13 cellular contexts compared by ENCODE assay signal in the genomic region with DNA sequence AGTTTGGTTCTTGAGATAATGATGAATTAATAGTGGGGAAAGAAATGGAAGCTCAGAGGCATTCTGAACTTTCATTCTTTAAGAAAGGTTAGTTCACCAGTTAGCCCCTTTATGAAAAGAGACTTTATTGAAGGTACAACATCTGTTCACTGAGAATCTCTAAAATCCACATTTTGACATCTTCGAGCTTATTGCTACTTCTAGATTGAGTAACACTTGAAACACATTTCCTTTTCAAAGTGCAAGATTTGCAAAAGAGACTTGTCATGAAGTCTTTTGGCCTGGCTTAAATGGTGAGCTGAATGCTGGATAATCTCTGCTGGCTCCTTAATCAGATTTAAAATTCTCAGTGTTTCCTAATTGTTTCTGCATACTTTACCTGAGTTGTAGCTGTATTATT. TPM values are rescaled to one million over a fixed set of nuclear protein-coding genes. Genes with fewer than 3 reads are reported as not detected.
A peak's percentile ranks its signal among the peaks of the same experiment; 100 is the strongest.
DNase-seq lines count a peak whose midpoint lies in the region; ATAC-seq, FAIRE-seq and TF ChIP-seq lines count a peak whose summit lies in the region.
"Had no signal": no experiment of that assay in that cellular context is flagged by ENCODE, and none has a peak within 500 bp of the region (broad histone marks: within the 10 kb centered on the region; RNA-seq: fewer than 3 reads in every experiment).

No MANE protein-coding gene starts in this region.

- H3K4me3 Mint-ChIP-seq in activated CD8-positive, alpha-beta memory T cell treated with anti-CD3 and anti-CD28 coated beads, Interleukin-2, amount 10 ng/mL, durations not matched to agents 7 days and 5 days, result no peak overlapping the region
- no peak overlapping the region for H3K4me3 Mint-ChIP-seq in stimulated activated memory B cell treated with anti-CD40 and anti-IgM and Interleukin-4, amounts not matched to agents 10 μg/mL and 1 μg/mL and 100 μg/mL, for 72 hours

- H3K27ac Mint-ChIP-seq in activated CD8-positive, alpha-beta memory T cell treated with anti-CD3 and anti-CD28 coated beads, Interleukin-2, amount 10 ng/mL, durations not matched to agents 7 days and 5 days, result peak overlapping the region; percentile 77
- H3K27ac Mint-ChIP-seq in stimulated activated memory B cell treated with anti-CD40 and anti-IgM and Interleukin-4, amounts not matched to agents 10 μg/mL and 1 μg/mL and 100 μg/mL, for 72 hours, result peak overlapping the region; percentile 17

- H3K9ac ChIP-seq in SU-DHL-6 (ENCODE audit: low read length), result no peak overlapping the region
- no peak overlapping the region for H3K9ac ChIP-seq in endothelial cell of umbilical vein (replicated peaks; ENCODE audit: extremely low read depth, insufficient read depth, low read length)
- H3K9ac ChIP-seq in PC-3 (ENCODE audit: low read length), result no peak overlapping the region

- H3K4me1 ChIP-seq in endothelial cell of umbilical vein (ENCODE audit: control insufficient read depth, extremely low read depth, insufficient read depth, low read length) (peaks cover 47% of the 10 kb centered on the region), PC-3 (ENCODE audit: insufficient read depth, low read length) (peaks cover 49% of the 10 kb centered on the region)

- H3K36me3 ChIP-seq in SU-DHL-6 (ENCODE audit: low read length) (peaks cover 6% of the 10 kb centered on the region; the same call in 1 of the 2 replicates), endothelial cell of umbilical vein (ENCODE audit: control insufficient read depth in 2 of 2, extremely low read depth in 1 of 2, insufficient read depth in 2 of 2, low read length in 2 of 2) (no peaks in the 10 kb centered on the region), PC-3 (ENCODE audit: low read depth, low read length) (no peaks in the 10 kb centered on the region)
- H3K36me3 ChIP-seq: cardiac muscle cell had no signal

- H4K20me1 ChIP-seq in SU-DHL-6 (ENCODE audit: low read depth, low read length), result no peaks in the 10 kb centered on the region
- no peaks in the 10 kb centered on the region for H4K20me1 ChIP-seq in endothelial cell of umbilical vein (replicated peaks; ENCODE audit: control insufficient read depth, extremely low read depth, insufficient read depth, low read length)
- no peaks in the 10 kb centered on the region for H4K20me1 ChIP-seq in PC-3 (ENCODE audit: low read length)

- intact Hi-C loops in endothelial cell of umbilical vein (cut with micrococcal nuclease), result loop anchor here (5.0 kb wide), 1 partner anchor 384 kb away; no protein-coding TSS in a partner anchor
- intact Hi-C loops in PC-3 (cut with micrococcal nuclease), result no loop called here

- no peaks in the 10 kb centered on the region for H3K27me3 Mint-ChIP-seq in activated CD8-positive, alpha-beta memory T cell treated with anti-CD3 and anti-CD28 coated beads, Interleukin-2, amount 10 ng/mL, durations not matched to agents 7 days and 5 days
- H3K27me3 Mint-ChIP-seq in stimulated activated memory B cell treated with anti-CD40 and anti-IgM and Interleukin-4, amounts not matched to agents 10 μg/mL and 1 μg/mL and 100 μg/mL, for 72 hours, result no peaks in the 10 kb centered on the region

- H3K9me3 ChIP-seq in SU-DHL-6 (ENCODE audit: insufficient read depth, low read length), result no peaks in the 10 kb centered on the region
- H3K9me3 ChIP-seq in endothelial cell of umbilical vein (replicated peaks; ENCODE audit: control insufficient read depth, insufficient read depth, low read length), result no peaks in the 10 kb centered on the region
- no peaks in the 10 kb centered on the region for H3K9me3 ChIP-seq in PC-3 (ENCODE audit: low read length)

- CTCF ChIA-PET in activated CD8-positive, alpha-beta memory T cell treated with anti-CD3 and anti-CD28 coated beads, Interleukin-2, amount 10 ng/mL, durations not matched to agents 7 days and 5 days (lab: Charles Lee), result interaction anchor here (1.2 to 6.0 kb wide), 3 partner anchors 28 to 184 kb away, joined by 3 to 32 read pairs (median 4); no protein-coding TSS in a partner anchor
- CTCF ChIA-PET in endothelial cell of umbilical vein (lab: Charles Lee), result interaction anchor here (0.9 to 3.3 kb wide), 11 partner anchors 10 to 66 kb away, joined by 3 to 11 read pairs (median 4); no protein-coding TSS in a partner anchor
- CTCF ChIA-PET in PC-3 (lab: Charles Lee), result interaction anchor here (0.7 kb wide), 1 partner anchor 794 kb away, joined by 3 read pairs; no protein-coding TSS in a partner anchor

- peaks cover 59% of the 10 kb centered on the region for H3K4me1 Mint-ChIP-seq in activated CD8-positive, alpha-beta memory T cell treated with anti-CD3 and anti-CD28 coated beads, Interleukin-2, amount 10 ng/mL, durations not matched to agents 7 days and 5 days
- H3K4me1 Mint-ChIP-seq in stimulated activated memory B cell treated with anti-CD40 and anti-IgM and Interleukin-4, amounts not matched to agents 10 μg/mL and 1 μg/mL and 100 μg/mL, for 72 hours, result peaks cover 41% of the 10 kb centered on the region

- BruUV-seq in endothelial cell of umbilical vein (replicated peaks; lab: Mats Ljungman, UMichigan), result no TSS peak
- BruUV-seq in PC-3 (replicated peaks; lab: Mats Ljungman, UMichigan), result no TSS peak

- no peak for TF ChIP-seq POLR2A in endothelial cell of umbilical vein (IDR thresholded peaks at IDR 0.05; ENCODE audit: low read depth, low read length)

- H3K27me3 ChIP-seq in SU-DHL-6 (ENCODE audit: low read length), result no peaks in the 10 kb centered on the region
- no peaks in the 10 kb centered on the region for H3K27me3 ChIP-seq in endothelial cell of umbilical vein (ENCODE audit: control insufficient read depth in 2 of 2, insufficient read depth in 2 of 2, low read length in 2 of 2)
- no peaks in the 10 kb centered on the region for H3K27me3 ChIP-seq in PC-3 (ENCODE audit: low read length)
- H3K27me3 ChIP-seq: cardiac muscle cell had no signal

- dilution Hi-C loops in endothelial cell of umbilical vein (cut with MboI; ENCODE audit: extremely low pct_ligation_motif_present, low sequenced_read_pairs), result no loop called here

- FAIRE-seq in endothelial cell of umbilical vein (lab: Jason Lieb, UNC), result no peak

- H3K27ac ChIP-seq in SU-DHL-6 (ENCODE audit: low read depth, low read length), result peak overlapping the region; percentile 48
- no peak overlapping the region for H3K27ac ChIP-seq in endothelial cell of umbilical vein (ENCODE audit: insufficient read depth, low read depth, low read length)
- no peak overlapping the region for H3K27ac ChIP-seq in PC-3 (ENCODE audit: low read length)
- H3K27ac ChIP-seq: cardiac muscle cell had no signal

- H3K79me2 ChIP-seq in SU-DHL-6 (ENCODE audit: insufficient read depth, low read length) (peaks cover 68% of the 10 kb centered on the region), endothelial cell of umbilical vein (ENCODE audit: control insufficient read depth, insufficient read depth, low read length) (peaks cover 34% of the 10 kb centered on the region), PC-3 (ENCODE audit: low read length) (no peaks in the 10 kb centered on the region)

- no peaks in the 10 kb centered on the region for H3K9me1 ChIP-seq in endothelial cell of umbilical vein (replicated peaks; ENCODE audit: control insufficient read depth, extremely low read depth, insufficient read depth, low read length)

- H3K4me2 ChIP-seq in SU-DHL-6 (ENCODE audit: low read depth, low read length, poor library complexity, severe bottlenecking) (peak overlapping the region; percentile 68), endothelial cell of umbilical vein (ENCODE audit: insufficient read depth, low read length) (no peak overlapping the region), PC-3 (ENCODE audit: low read length) (no peak overlapping the region)

- H3K9me3 Mint-ChIP-seq in activated CD8-positive, alpha-beta memory T cell treated with anti-CD3 and anti-CD28 coated beads, Interleukin-2, amount 10 ng/mL, durations not matched to agents 7 days and 5 days (ENCODE audit: low read depth), result no peaks in the 10 kb centered on the region
- no peaks in the 10 kb centered on the region for H3K9me3 Mint-ChIP-seq in stimulated activated memory B cell treated with anti-CD40 and anti-IgM and Interleukin-4, amounts not matched to agents 10 μg/mL and 1 μg/mL and 100 μg/mL, for 72 hours

- H3K4me3 ChIP-seq in SU-DHL-6 (ENCODE audit: insufficient read depth, low read length, poor library complexity, severe bottlenecking) (peak overlapping the region; percentile 12), endothelial cell of umbilical vein (replicated peaks in 1 of 3; ENCODE audit: insufficient read depth in 1 of 3, low read depth in 1 of 3, low read length in 3 of 3) (no peak overlapping the region), PC-3 (ENCODE audit: low read length) (no peak overlapping the region)
- H3K4me3 ChIP-seq: cardiac muscle cell had no signal

- DNase-seq in activated CD8-positive, alpha-beta memory T cell treated with anti-CD3 and anti-CD28 coated beads, Interleukin-2, amount 10 ng/mL, durations not matched to agents 7 days and 5 days, result no peak
- DNase-seq in activated CD8-positive, alpha-beta memory T cell treated with anti-CD3 and anti-CD28 coated beads, Interleukin-2, amount 50 U/mL, for 4 hours, result no peak
- peak; percentile 29 for DNase-seq in endothelial cell of umbilical vein (ENCODE audit: low read depth, low spot score)
- no peak for DNase-seq in midbrain (lab: John Stamatoyannopoulos, UW)
- no peak for DNase-seq in T-helper 9 cell
- no peak for DNase-seq in PC-3
- DNase-seq: activated CD8-positive, alpha-beta memory T cell treated with anti-CD3 and anti-CD28 coated beads, Interleukin-2, amount 50 U/mL, for 48 hours; NCI-H1694 treated with DMSO at 0.1 percent for 48 hours; posterior cingulate gyrus; stimulated activated CD4-positive, alpha-beta T cell treated with anti-CD3 and anti-CD28 coated beads, Interleukin-4, amount 100 ng/mL, for 4 hours had no signal

- POLR2A ChIA-PET in endothelial cell of umbilical vein (lab: Charles Lee) (no interaction called here), PC-3 (lab: Charles Lee; ENCODE audit: unreplicated experiment) (interaction anchor here (0.6 kb wide), 1 partner anchor 55 kb away, joined by 3 read pairs; no protein-coding TSS in a partner anchor)

- TF ChIP-seq CTCF in SU-DHL-6 (IDR thresholded peaks at IDR 0.05; ENCODE audit: insufficient read depth, low read length, poor library complexity, severe bottlenecking), result no peak
- no peak for TF ChIP-seq CTCF in endothelial cell of umbilical vein (IDR thresholded peaks at IDR 0.05; ENCODE audit: extremely low read depth in 1 of 2, insufficient read depth in 1 of 2, low read depth in 1 of 2, low read length in 2 of 2)
- TF ChIP-seq CTCF in PC-3 (conservative IDR thresholded peaks at IDR 0.05; ENCODE audit: low read depth, low read length), result no peak

- H2AFZ ChIP-seq in SU-DHL-6 (ENCODE audit: low read depth, low read length, severe bottlenecking), result no peak overlapping the region
- H2AFZ ChIP-seq in endothelial cell of umbilical vein (ENCODE audit: low read depth, low read length), result no peak overlapping the region
- H2AFZ ChIP-seq in PC-3 (ENCODE audit: low read length), result no peak overlapping the region

- ATAC-seq in activated CD8-positive, alpha-beta memory T cell treated with anti-CD3 and anti-CD28 coated beads, Interleukin-2, amount 10 ng/mL, durations not matched to agents 7 days and 5 days, result no peak
- no peak for ATAC-seq in stimulated activated memory B cell treated with anti-CD40 and anti-IgM and Interleukin-4, amounts not matched to agents 10 μg/mL and 1 μg/mL and 100 μg/mL, for 72 hours
- ATAC-seq in PC-3, result no peak

- H3F3A ChIP-seq in SU-DHL-6 (ENCODE audit: insufficient read depth) (peaks cover 8% of the 10 kb centered on the region), PC-3 (ENCODE audit: low read length, unreplicated experiment) (peaks cover 4% of the 10 kb centered on the region)

- H3K9me2 ChIP-seq in SU-DHL-6 (replicated peaks; ENCODE audit: insufficient read depth, low read length) (no peaks in the 10 kb centered on the region), PC-3 (replicated peaks; ENCODE audit: low read length) (no peaks in the 10 kb centered on the region)

- peaks cover 6% of the 10 kb centered on the region for H3K36me3 Mint-ChIP-seq in activated CD8-positive, alpha-beta memory T cell treated with anti-CD3 and anti-CD28 coated beads, Interleukin-2, amount 10 ng/mL, durations not matched to agents 7 days and 5 days
- H3K36me3 Mint-ChIP-seq in stimulated activated memory B cell treated with anti-CD40 and anti-IgM and Interleukin-4, amounts not matched to agents 10 μg/mL and 1 μg/mL and 100 μg/mL, for 72 hours, result peaks cover 15% of the 10 kb centered on the region

RNA-seq across cellular contexts. Expression of a gene that starts 42.3 kb away (rescaled TPM):
- 100 to 1,000 TPM in 1 of 2 experiments, 10 to 100 TPM in 1; 94.8 to 128 TPM for total RNA-seq in activated CD8-positive, alpha-beta memory T cell treated with anti-CD3 and anti-CD28 coated beads, Interleukin-2, amount 10 ng/mL, durations not matched to agents 7 days and 5 days
- total RNA-seq in endothelial cell of umbilical vein (50.3 and 52.5 TPM in 2 replicates), PC-3 (2014; rRNA removed) (6.2 and 8.5 TPM in 2 replicates)
- 7.5 and 10.4 TPM in 2 replicates for polyA plus RNA-seq in endothelial cell of umbilical vein
- polyA plus RNA-seq in endothelial cell of umbilical vein (2011; cell fraction: cytosol; rRNA removed), result 16.2 and 17.8 TPM in 2 replicates
- 16.0 and 23.7 TPM in 2 replicates for polyA plus RNA-seq in endothelial cell of umbilical vein (2011; cell fraction: nucleus; rRNA removed)
- 38.0 and 52.8 TPM in 2 replicates for polyA plus RNA-seq in endothelial cell of umbilical vein (2012)
- 31.1 and 38.5 TPM in 2 replicates for polyA minus RNA-seq in endothelial cell of umbilical vein
- polyA minus RNA-seq in endothelial cell of umbilical vein (2011; cell fraction: cytosol; rRNA and poly(A)+ RNA removed), result 30.1 TPM
- 11.3 and 19.3 TPM in 2 replicates for polyA minus RNA-seq in endothelial cell of umbilical vein (2011; cell fraction: nucleus; rRNA and poly(A)+ RNA removed)

RNA-seq across cellular contexts. Expression of a gene that starts 45.7 kb away (rescaled TPM):
- total RNA-seq in activated CD8-positive, alpha-beta memory T cell treated with anti-CD3 and anti-CD28 coated beads, Interleukin-2, amount 10 ng/mL, durations not matched to agents 7 days and 5 days, result 10 to 100 TPM; 12.3 to 13.0 TPM
- total RNA-seq in endothelial cell of umbilical vein, result 24.6 and 28.8 TPM in 2 replicates
- polyA plus RNA-seq in endothelial cell of umbilical vein, result 14.0 and 14.6 TPM in 2 replicates
- 7.7 and 8.3 TPM in 2 replicates for polyA plus RNA-seq in endothelial cell of umbilical vein (2011; cell fraction: cytosol; rRNA removed)
- 17.3 and 20.7 TPM in 2 replicates for polyA plus RNA-seq in endothelial cell of umbilical vein (2011; cell fraction: nucleus; rRNA removed)
- 9.5 and 14.2 TPM in 2 replicates for polyA plus RNA-seq in endothelial cell of umbilical vein (2012)
- polyA minus RNA-seq in endothelial cell of umbilical vein, result 21.7 and 27.9 TPM in 2 replicates
- not detected for polyA minus RNA-seq in endothelial cell of umbilical vein (2011; cell fraction: cytosol; rRNA and poly(A)+ RNA removed)
- polyA minus RNA-seq in endothelial cell of umbilical vein (2011; cell fraction: nucleus; rRNA and poly(A)+ RNA removed), result 19.2 and 31.2 TPM in 2 replicates
- 2.6 and 2.8 TPM in 2 replicates for total RNA-seq in PC-3 (2014; rRNA removed)
